ENCODE assay signal across 1 cellular context in the genomic region with DNA sequence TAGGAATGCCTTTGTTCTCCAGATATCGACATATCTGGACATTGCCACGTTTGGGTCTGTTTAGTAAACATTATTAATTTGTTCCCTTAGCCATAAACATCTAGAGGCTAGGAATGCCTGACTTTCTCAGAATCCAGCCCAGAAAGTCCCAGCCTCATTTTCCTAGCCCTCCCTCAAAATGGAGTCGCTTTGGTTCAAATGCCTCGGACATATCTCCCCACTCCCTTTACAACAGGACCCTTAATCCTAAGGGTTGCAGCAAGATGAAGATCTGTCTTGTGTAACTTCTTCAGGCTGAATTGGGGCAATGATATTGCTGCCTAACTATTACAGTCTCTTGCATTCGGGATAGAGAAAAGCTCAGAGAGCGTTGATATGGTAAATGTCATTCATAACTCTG.
TF ChIP-seq lines count a peak whose summit lies in the region.

No MANE protein-coding gene starts in this region.

TF ChIP-seq in K562, 482 proteins besides CTCF, POLR2A, EP300 and RAD21 (continued from another document and continues in another):
- TF ChIP-seq, protein P1, sequence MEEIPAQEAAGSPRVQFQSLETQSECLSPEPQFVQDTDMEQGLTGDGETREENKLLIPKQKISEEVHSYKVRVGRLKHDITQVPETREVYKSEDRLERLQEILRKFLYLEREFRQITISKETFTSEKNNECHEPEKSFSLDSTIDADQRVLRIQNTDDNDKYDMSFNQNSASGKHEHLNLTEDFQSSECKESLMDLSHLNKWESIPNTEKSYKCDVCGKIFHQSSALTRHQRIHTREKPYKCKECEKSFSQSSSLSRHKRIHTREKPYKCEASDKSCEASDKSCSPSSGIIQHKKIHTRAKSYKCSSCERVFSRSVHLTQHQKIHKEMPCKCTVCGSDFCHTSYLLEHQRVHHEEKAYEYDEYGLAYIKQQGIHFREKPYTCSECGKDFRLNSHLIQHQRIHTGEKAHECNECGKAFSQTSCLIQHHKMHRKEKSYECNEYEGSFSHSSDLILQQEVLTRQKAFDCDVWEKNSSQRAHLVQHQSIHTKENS (CRISPR knock-in tag; IDR thresholded peaks at IDR 0.05): 0 out of 2 replicates have a peak, but pooled peaks have one; percentile 44
- TF ChIP-seq ZNF707 (CRISPR knock-in tag; conservative IDR thresholded peaks at IDR 0.05) (no peak), ASH1L (IDR thresholded peaks at IDR 0.05; ENCODE audit: borderline replicate concordance, low read depth, partially characterized antibody) (no peak), ZFX (CRISPR knock-in tag; IDR thresholded peaks at IDR 0.05) (no peak), PCBP1 (IDR thresholded peaks at IDR 0.05; ENCODE audit: low read depth, low read length, poor library complexity, severe bottlenecking) (no peak), ZSCAN32 (CRISPR knock-in tag; IDR thresholded peaks at IDR 0.05) (peak; percentile 75), CREM (IDR thresholded peaks at IDR 0.05; ENCODE audit: low read depth) (no peak), POLR2AphosphoS2 (IDR thresholded peaks at IDR 0.05; ENCODE audit: low read length) (no peak), ZNF79 (CRISPR knock-in tag; IDR thresholded peaks at IDR 0.05; ENCODE audit: low read depth) (peak; percentile 95), SMARCA4 (IDR thresholded peaks at IDR 0.05) (no peak), ZNF143 (CRISPR knock-in tag; IDR thresholded peaks at IDR 0.05) (no peak), PTRF (tag; IDR thresholded peaks at IDR 0.05) (peak; percentile 85), HIVEP1 (CRISPR knock-in tag; IDR thresholded peaks at IDR 0.05) (peak; percentile 97), GATAD2B (IDR thresholded peaks at IDR 0.05; ENCODE audit: borderline replicate concordance) (no peak), RUNX1 (IDR thresholded peaks at IDR 0.05; ENCODE audit: low read depth) (no peak), ZNF316 (IDR thresholded peaks at IDR 0.05) (no peak), NFE2 (IDR thresholded peaks at IDR 0.05; ENCODE audit: low read depth) (no peak), LCOR (CRISPR knock-in tag; IDR thresholded peaks at IDR 0.05) (no peak), PYGO2 (tag; IDR thresholded peaks at IDR 0.05) (0 out of 2 replicates have a peak, but pooled peaks have one; percentile 38), ZNF507 (tag; conservative IDR thresholded peaks at IDR 0.05) (peak; percentile 62), CREBBP (IDR thresholded peaks at IDR 0.05; ENCODE audit: low read depth, low read length) (no peak), FOSL1 (tag; conservative IDR thresholded peaks at IDR 0.05) (no peak), NCOR1 (IDR thresholded peaks at IDR 0.05) (no peak), MCM7 (IDR thresholded peaks at IDR 0.05) (no peak), NEUROD1 (IDR thresholded peaks at IDR 0.05; ENCODE audit: borderline replicate concordance, low read depth, low read length, partially characterized antibody) (no peak), POLR2G (IDR thresholded peaks at IDR 0.05; ENCODE audit: low read depth, low read length) (no peak), YBX1 (IDR thresholded peaks at IDR 0.05) (no peak), KLF6 (CRISPR knock-in tag; IDR thresholded peaks at IDR 0.05; ENCODE audit: borderline replicate concordance) (peak; percentile 98), KDM5B (IDR thresholded peaks at IDR 0.05; ENCODE audit: insufficient replicate concordance, low read depth, low read length) (no peak), KLF16 (IDR thresholded peaks at IDR 0.05) (no peak), SAFB2 (IDR thresholded peaks at IDR 0.05; ENCODE audit: borderline replicate concordance, low read depth, low read length, severe bottlenecking) (no peak), ZBTB8A (IDR thresholded peaks at IDR 0.05; ENCODE audit: partially characterized antibody) (no peak), TEAD2 (tag; IDR thresholded peaks at IDR 0.05) (no peak; the same call in 1 of the 2 replicates), HLTF (IDR thresholded peaks at IDR 0.05) (no peak), SUPT5H (IDR thresholded peaks at IDR 0.05) (no peak), MYC (IDR thresholded peaks at IDR 0.05; ENCODE audit: low read depth, low read length) (no peak), MYC (CRISPR knock-in tag; IDR thresholded peaks at IDR 0.05; ENCODE audit: borderline replicate concordance, low read depth) (peak; percentile 94), RBM22 (IDR thresholded peaks at IDR 0.05; ENCODE audit: low read depth, low read length, poor library complexity, severe bottlenecking) (no peak), CAMTA2 (CRISPR knock-in tag; conservative IDR thresholded peaks at IDR 0.05) (no peak), MBD2 (IDR thresholded peaks at IDR 0.05; ENCODE audit: borderline replicate concordance, low read depth) (no peak), PCBP2 (IDR thresholded peaks at IDR 0.05; ENCODE audit: low read depth, low read length, poor library complexity, severe bottlenecking) (no peak), SRSF7 (optimal IDR thresholded peaks at IDR 0.05; ENCODE audit: low read depth, low read length) (no peak)
- TF ChIP-seq, protein P2, sequence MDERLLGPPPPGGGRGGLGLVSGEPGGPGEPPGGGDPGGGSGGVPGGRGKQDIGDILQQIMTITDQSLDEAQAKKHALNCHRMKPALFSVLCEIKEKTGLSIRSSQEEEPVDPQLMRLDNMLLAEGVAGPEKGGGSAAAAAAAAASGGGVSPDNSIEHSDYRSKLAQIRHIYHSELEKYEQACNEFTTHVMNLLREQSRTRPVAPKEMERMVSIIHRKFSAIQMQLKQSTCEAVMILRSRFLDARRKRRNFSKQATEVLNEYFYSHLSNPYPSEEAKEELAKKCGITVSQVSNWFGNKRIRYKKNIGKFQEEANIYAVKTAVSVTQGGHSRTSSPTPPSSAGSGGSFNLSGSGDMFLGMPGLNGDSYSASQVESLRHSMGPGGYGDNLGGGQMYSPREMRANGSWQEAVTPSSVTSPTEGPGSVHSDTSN (CRISPR knock-in tag; IDR thresholded peaks at IDR 0.05; ENCODE audit: low read depth): no peak
- TF ChIP-seq, protein P2 (tag; conservative IDR thresholded peaks at IDR 0.05; ENCODE audit: low read depth): no peak
- TF ChIP-seq, protein P3, sequence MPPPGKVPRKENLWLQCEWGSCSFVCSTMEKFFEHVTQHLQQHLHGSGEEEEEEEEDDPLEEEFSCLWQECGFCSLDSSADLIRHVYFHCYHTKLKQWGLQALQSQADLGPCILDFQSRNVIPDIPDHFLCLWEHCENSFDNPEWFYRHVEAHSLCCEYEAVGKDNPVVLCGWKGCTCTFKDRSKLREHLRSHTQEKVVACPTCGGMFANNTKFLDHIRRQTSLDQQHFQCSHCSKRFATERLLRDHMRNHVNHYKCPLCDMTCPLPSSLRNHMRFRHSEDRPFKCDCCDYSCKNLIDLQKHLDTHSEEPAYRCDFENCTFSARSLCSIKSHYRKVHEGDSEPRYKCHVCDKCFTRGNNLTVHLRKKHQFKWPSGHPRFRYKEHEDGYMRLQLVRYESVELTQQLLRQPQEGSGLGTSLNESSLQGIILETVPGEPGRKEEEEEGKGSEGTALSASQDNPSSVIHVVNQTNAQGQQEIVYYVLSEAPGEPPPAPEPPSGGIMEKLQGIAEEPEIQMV (tag; conservative IDR thresholded peaks at IDR 0.05; ENCODE audit: low read depth): 0 out of 2 replicates have a peak, but pooled peaks have one; percentile 49
- TF ChIP-seq, protein P4, sequence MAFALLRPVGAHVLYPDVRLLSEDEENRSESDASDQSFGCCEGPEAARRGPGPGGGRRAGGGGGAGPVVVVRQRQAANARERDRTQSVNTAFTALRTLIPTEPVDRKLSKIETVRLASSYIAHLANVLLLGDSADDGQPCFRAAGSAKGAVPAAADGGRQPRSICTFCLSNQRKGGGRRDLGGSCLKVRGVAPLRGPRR (CRISPR knock-in tag; IDR thresholded peaks at IDR 0.05): no peak
- TF ChIP-seq, protein P5, sequence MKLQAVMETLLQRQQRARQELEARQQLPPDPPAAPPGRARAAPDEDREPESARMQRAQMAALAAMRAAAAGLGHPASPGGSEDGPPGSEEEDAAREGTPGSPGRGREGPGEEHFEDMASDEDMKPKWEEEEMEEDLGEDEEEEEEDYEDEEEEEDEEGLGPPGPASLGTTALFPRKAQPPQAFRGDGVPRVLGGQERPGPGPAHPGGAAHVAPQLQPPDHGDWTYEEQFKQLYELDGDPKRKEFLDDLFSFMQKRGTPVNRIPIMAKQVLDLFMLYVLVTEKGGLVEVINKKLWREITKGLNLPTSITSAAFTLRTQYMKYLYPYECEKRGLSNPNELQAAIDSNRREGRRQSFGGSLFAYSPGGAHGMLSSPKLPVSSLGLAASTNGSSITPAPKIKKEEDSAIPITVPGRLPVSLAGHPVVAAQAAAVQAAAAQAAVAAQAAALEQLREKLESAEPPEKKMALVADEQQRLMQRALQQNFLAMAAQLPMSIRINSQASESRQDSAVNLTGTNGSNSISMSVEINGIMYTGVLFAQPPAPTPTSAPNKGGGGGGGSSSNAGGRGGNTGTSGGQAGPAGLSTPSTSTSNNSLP (IDR thresholded peaks at IDR 0.05; ENCODE audit: borderline replicate concordance, low read depth, low read length): no peak
- TF ChIP-seq, protein P6, sequence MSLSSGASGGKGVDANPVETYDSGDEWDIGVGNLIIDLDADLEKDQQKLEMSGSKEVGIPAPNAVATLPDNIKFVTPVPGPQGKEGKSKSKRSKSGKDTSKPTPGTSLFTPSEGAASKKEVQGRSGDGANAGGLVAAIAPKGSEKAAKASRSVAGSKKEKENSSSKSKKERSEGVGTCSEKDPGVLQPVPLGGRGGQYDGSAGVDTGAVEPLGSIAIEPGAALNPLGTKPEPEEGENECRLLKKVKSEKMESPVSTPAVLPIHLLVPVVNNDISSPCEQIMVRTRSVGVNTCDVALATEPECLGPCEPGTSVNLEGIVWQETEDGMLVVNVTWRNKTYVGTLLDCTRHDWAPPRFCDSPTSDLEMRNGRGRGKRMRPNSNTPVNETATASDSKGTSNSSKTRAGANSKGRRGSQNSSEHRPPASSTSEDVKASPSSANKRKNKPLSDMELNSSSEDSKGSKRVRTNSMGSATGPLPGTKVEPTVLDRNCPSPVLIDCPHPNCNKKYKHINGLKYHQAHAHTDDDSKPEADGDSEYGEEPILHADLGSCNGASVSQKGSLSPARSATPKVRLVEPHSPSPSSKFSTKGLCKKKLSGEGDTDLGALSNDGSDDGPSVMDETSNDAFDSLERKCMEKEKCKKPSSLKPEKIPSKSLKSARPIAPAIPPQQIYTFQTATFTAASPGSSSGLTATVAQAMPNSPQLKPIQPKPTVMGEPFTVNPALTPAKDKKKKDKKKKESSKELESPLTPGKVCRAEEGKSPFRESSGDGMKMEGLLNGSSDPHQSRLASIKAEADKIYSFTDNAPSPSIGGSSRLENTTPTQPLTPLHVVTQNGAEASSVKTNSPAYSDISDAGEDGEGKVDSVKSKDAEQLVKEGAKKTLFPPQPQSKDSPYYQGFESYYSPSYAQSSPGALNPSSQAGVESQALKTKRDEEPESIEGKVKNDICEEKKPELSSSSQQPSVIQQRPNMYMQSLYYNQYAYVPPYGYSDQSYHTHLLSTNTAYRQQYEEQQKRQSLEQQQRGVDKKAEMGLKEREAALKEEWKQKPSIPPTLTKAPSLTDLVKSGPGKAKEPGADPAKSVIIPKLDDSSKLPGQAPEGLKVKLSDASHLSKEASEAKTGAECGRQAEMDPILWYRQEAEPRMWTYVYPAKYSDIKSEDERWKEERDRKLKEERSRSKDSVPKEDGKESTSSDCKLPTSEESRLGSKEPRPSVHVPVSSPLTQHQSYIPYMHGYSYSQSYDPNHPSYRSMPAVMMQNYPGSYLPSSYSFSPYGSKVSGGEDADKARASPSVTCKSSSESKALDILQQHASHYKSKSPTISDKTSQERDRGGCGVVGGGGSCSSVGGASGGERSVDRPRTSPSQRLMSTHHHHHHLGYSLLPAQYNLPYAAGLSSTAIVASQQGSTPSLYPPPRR (CRISPR knock-in tag; IDR thresholded peaks at IDR 0.05; ENCODE audit: borderline replicate concordance): no peak
- TF ChIP-seq, protein P7, sequence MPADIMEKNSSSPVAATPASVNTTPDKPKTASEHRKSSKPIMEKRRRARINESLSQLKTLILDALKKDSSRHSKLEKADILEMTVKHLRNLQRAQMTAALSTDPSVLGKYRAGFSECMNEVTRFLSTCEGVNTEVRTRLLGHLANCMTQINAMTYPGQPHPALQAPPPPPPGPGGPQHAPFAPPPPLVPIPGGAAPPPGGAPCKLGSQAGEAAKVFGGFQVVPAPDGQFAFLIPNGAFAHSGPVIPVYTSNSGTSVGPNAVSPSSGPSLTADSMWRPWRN (IDR thresholded peaks at IDR 0.05; ENCODE audit: low read depth): no peak
- TF ChIP-seq, protein P8, sequence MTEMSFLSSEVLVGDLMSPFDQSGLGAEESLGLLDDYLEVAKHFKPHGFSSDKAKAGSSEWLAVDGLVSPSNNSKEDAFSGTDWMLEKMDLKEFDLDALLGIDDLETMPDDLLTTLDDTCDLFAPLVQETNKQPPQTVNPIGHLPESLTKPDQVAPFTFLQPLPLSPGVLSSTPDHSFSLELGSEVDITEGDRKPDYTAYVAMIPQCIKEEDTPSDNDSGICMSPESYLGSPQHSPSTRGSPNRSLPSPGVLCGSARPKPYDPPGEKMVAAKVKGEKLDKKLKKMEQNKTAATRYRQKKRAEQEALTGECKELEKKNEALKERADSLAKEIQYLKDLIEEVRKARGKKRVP (CRISPR knock-in tag; IDR thresholded peaks at IDR 0.05): peak; percentile 84
- TF ChIP-seq, protein P9, sequence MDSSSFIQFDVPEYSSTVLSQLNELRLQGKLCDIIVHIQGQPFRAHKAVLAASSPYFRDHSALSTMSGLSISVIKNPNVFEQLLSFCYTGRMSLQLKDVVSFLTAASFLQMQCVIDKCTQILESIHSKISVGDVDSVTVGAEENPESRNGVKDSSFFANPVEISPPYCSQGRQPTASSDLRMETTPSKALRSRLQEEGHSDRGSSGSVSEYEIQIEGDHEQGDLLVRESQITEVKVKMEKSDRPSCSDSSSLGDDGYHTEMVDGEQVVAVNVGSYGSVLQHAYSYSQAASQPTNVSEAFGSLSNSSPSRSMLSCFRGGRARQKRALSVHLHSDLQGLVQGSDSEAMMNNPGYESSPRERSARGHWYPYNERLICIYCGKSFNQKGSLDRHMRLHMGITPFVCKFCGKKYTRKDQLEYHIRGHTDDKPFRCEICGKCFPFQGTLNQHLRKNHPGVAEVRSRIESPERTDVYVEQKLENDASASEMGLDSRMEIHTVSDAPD (CRISPR knock-in tag; IDR thresholded peaks at IDR 0.05): no peak
- TF ChIP-seq, protein P10, sequence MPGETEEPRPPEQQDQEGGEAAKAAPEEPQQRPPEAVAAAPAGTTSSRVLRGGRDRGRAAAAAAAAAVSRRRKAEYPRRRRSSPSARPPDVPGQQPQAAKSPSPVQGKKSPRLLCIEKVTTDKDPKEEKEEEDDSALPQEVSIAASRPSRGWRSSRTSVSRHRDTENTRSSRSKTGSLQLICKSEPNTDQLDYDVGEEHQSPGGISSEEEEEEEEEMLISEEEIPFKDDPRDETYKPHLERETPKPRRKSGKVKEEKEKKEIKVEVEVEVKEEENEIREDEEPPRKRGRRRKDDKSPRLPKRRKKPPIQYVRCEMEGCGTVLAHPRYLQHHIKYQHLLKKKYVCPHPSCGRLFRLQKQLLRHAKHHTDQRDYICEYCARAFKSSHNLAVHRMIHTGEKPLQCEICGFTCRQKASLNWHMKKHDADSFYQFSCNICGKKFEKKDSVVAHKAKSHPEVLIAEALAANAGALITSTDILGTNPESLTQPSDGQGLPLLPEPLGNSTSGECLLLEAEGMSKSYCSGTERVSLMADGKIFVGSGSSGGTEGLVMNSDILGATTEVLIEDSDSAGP (CRISPR knock-in tag; IDR thresholded peaks at IDR 0.05): no peak
